ENCODE assay signal across 20 cellular contexts in the genomic region with DNA sequence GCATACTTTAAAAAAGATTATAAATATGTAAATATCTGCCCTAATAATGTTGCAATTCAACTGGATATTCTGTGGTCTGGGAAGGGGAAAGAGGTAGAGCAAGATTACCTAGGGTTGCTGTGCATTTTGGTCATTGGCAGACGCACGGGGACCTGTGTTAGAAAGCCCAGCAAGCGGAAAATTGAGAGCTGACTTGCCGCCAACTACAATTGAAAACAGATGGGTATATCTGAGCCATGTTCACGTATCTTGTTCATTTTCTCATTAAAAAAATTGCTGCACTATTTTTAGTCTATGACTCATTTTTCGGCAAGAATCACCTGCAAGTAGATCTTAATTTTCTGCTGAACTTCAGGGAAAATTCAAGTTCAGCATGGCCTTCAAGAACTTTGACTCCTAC.
"Had no signal": no experiment of that assay in that cellular context is flagged by ENCODE, and none has a peak within 500 bp of the region (broad histone marks: within the 10 kb centered on the region; RNA-seq: fewer than 3 reads in every experiment).

No MANE protein-coding gene starts in this region.

- DNase-seq: activated CD4-positive, alpha-beta T cell treated with anti-CD3 and anti-CD28 coated beads, Interleukin-2, amount 50 U/mL, for 1 hour; activated CD8-positive, alpha-beta memory T cell treated with anti-CD3 and anti-CD28 coated beads for 24 hours; activated CD8-positive, alpha-beta memory T cell treated with anti-CD3 and anti-CD28 coated beads, Interleukin-2, amount 50 U/mL, for 48 hours; activated gamma-delta T cell; activated T-cell treated with anti-CD3 and anti-CD28 coated beads, Interleukin-2, amount 50 U/mL, for 72 hours; adrenal gland; body of pancreas; heart right ventricle; left lung; midbrain; nephron progenitor cell; nucleus accumbens; posterior cingulate gyrus; retina; spleen; stimulated activated naive CD4-positive, alpha-beta T cell; T1000; upper lobe of right lung had no signal

- H3K27ac Mint-ChIP-seq: activated naive CD4-positive, alpha-beta T cell treated with anti-CD3 and anti-CD28 coated beads, Interleukin-2, amount 50 U/mL, for 72 hours; activated T-cell treated with anti-CD3 and anti-CD28 coated beads, Interleukin-2, amount 50 U/mL, for 72 hours; nephron progenitor cell had no signal

- H3K4me3 Mint-ChIP-seq: activated T-cell treated with anti-CD3 and anti-CD28 coated beads, Interleukin-2, amount 50 U/mL, for 72 hours; nephron progenitor cell had no signal

- H3K9me3 Mint-ChIP-seq: activated naive CD4-positive, alpha-beta T cell treated with anti-CD3 and anti-CD28 coated beads, Interleukin-2, amount 50 U/mL, for 72 hours; activated T-cell treated with anti-CD3 and anti-CD28 coated beads, Interleukin-2, amount 50 U/mL, for 72 hours; nephron progenitor cell had no signal

- H3K4me3 ChIP-seq: adrenal gland, body of pancreas, coronary artery, heart right ventricle, left lung, spleen, upper lobe of right lung had no signal

- H3K36me3 Mint-ChIP-seq: activated naive CD4-positive, alpha-beta T cell treated with anti-CD3 and anti-CD28 coated beads, Interleukin-2, amount 50 U/mL, for 72 hours had no signal

- H3K4me1 Mint-ChIP-seq: nephron progenitor cell had no signal
